26 cellular contexts compared by ENCODE assay signal in genomic region chr4:47075919-47076318, GRCh38. TPM values are rescaled to one million over a fixed set of nuclear protein-coding genes. Genes with fewer than 3 reads are reported as not detected.
A peak's percentile ranks its signal among the peaks of the same experiment; 100 is the strongest.
DNase-seq lines count a peak whose midpoint lies in the region; ATAC-seq, FAIRE-seq and TF ChIP-seq lines count a peak whose summit lies in the region.
"Had no signal": no experiment of that assay in that cellular context is flagged by ENCODE, and none has a peak within 500 bp of the region (broad histone marks: within the 10 kb centered on the region; RNA-seq: fewer than 3 reads in every experiment).

No MANE protein-coding gene starts in this region.

- no peak for DNase-seq in D721Med (ENCODE audit: insufficient read length, low spot score)
- peak; percentile 58 for DNase-seq in NCI-H774 (lab: John Stamatoyannopoulos, UW)
- DNase-seq in caudate nucleus (lab: John Stamatoyannopoulos, UW), result no peak
- DNase-seq in mesenchymal stem cell, result no peak
- no peak for DNase-seq in breast epithelium (ENCODE audit: low spot score in 2 of 2)
- DNase-seq in esophagus muscularis mucosa (ENCODE audit: extremely low spot score), result no peak
- DNase-seq in effector CD4-positive, alpha-beta T cell, result no peak
- DNase-seq: activated CD4-positive, alpha-beta memory T cell treated with anti-CD3 and anti-CD28 coated beads, Interleukin-2, amount 10 ng/mL, durations not matched to agents 7 days and 5 days; activated naive CD4-positive, alpha-beta T cell treated with Interleukin-2 at 50 U/mL for 16 hours; DMS79; gastrocnemius medialis; hypothalamus; MV-4-11; NCI-H2029; NCI-H510A; right cardiac atrium; RPMI8226; stomach had no signal

- H2BK120ac ChIP-seq in mesenchymal stem cell (ENCODE audit: low read depth, low read length), result peak overlapping the region; percentile 43

- H3K9ac ChIP-seq in mesenchymal stem cell (ENCODE audit: low read length), result no peak overlapping the region

- no peak for TF ChIP-seq POLR2A in breast epithelium (IDR thresholded peaks at IDR 0.05)
- no peak for TF ChIP-seq POLR2A in esophagus muscularis mucosa (IDR thresholded peaks at IDR 0.05; ENCODE audit: low read depth)

- intact Hi-C loops in breast epithelium (cut with DNase I; ENCODE audit: low total_unique reads) (no loop called here), esophagus muscularis mucosa (cut with DNase I) (no loop called here)

- no peak overlapping the region for H2BK5ac ChIP-seq in mesenchymal stem cell (ENCODE audit: low read depth, low read length, poor library complexity, severe bottlenecking)

- FAIRE-seq in D721Med (lab: Jason Lieb, UNC), result peak; percentile 80
- FAIRE-seq: keratinocyte had no signal

- peak overlapping the region; percentile 42 to 66 for H2BK12ac ChIP-seq in mesenchymal stem cell (ENCODE audit: low read length in 2 of 2)

- H3K14ac ChIP-seq in mesenchymal stem cell (ENCODE audit: low read length in 2 of 2), result no peak overlapping the region

- H2AK5ac ChIP-seq in mesenchymal stem cell (ENCODE audit: low read length, severe bottlenecking), result no peak overlapping the region

- H3K4me3 ChIP-seq in mesenchymal stem cell (ENCODE audit: insufficient read depth in 1 of 2, low read depth in 1 of 2, low read length in 2 of 2) (peak overlapping the region in 1 of 2 experiments; percentile 4), breast epithelium (no peak overlapping the region), esophagus muscularis mucosa (no peak overlapping the region)
- H3K4me3 ChIP-seq: gastrocnemius medialis, stomach, tibial nerve had no signal

- H3K4me1 ChIP-seq in mesenchymal stem cell (ENCODE audit: control insufficient read depth, insufficient read depth, low read depth, low read length), result no peaks in the 10 kb centered on the region
- no peaks in the 10 kb centered on the region for H3K4me1 ChIP-seq in breast epithelium
- no peaks in the 10 kb centered on the region for H3K4me1 ChIP-seq in esophagus muscularis mucosa
- H3K4me1 ChIP-seq: gastrocnemius medialis, stomach had no signal

- H3K9me3 ChIP-seq in mesenchymal stem cell (ENCODE audit: control insufficient read depth, low read length) (no peaks in the 10 kb centered on the region), breast epithelium (no peaks in the 10 kb centered on the region), esophagus muscularis mucosa (no peaks in the 10 kb centered on the region)
- H3K9me3 ChIP-seq: gastrocnemius medialis, stomach, tibial nerve had no signal

- H3K4me2 ChIP-seq in mesenchymal stem cell (ENCODE audit: low read length, poor library complexity, severe bottlenecking), result no peak overlapping the region

- no peaks in the 10 kb centered on the region for H3K36me3 ChIP-seq in mesenchymal stem cell (ENCODE audit: control insufficient read depth in 1 of 2, insufficient read depth in 2 of 2, low read depth in 1 of 2, low read length in 2 of 2)
- H3K36me3 ChIP-seq in breast epithelium, result no peaks in the 10 kb centered on the region
- no peaks in the 10 kb centered on the region for H3K36me3 ChIP-seq in esophagus muscularis mucosa
- H3K36me3 ChIP-seq: gastrocnemius medialis, stomach, tibial nerve had no signal

- no peak overlapping the region for H2BK15ac ChIP-seq in mesenchymal stem cell (ENCODE audit: low read depth, poor library complexity, severe bottlenecking)

- TF ChIP-seq CTCF in D721Med (IDR thresholded peaks at IDR 0.05; ENCODE audit: insufficient read depth, missing control alignments) (no peak), breast epithelium (IDR thresholded peaks at IDR 0.05) (no peak), esophagus muscularis mucosa (IDR thresholded peaks at IDR 0.05) (no peak)

- peak overlapping the region in 1 of 2 experiments; percentile 50 for H3K23ac ChIP-seq in mesenchymal stem cell (ENCODE audit: low read length in 2 of 2)

- H3K79me1 ChIP-seq in mesenchymal stem cell (replicated peaks; ENCODE audit: low read length, poor library complexity, severe bottlenecking), result no peaks in the 10 kb centered on the region

- no peak for TF ChIP-seq EP300 in esophagus muscularis mucosa (IDR thresholded peaks at IDR 0.05)

- no peak overlapping the region for H2AFZ ChIP-seq in mesenchymal stem cell (ENCODE audit: low read depth, low read length)

- no peak overlapping the region for H3K4ac ChIP-seq in mesenchymal stem cell (ENCODE audit: low read depth in 1 of 2, low read length in 2 of 2)

- H4K8ac ChIP-seq in mesenchymal stem cell (ENCODE audit: low read length), result no peak overlapping the region

- peak overlapping the region; percentile 63 for H3K27ac ChIP-seq in caudate nucleus (ENCODE audit: low read depth, low read length)
- H3K27ac ChIP-seq in mesenchymal stem cell (ENCODE audit: low read length, poor library complexity, severe bottlenecking), result no peak overlapping the region
- no peak overlapping the region for H3K27ac ChIP-seq in breast epithelium
- H3K27ac ChIP-seq in esophagus muscularis mucosa (replicated peaks in 1 of 4), result no peak overlapping the region
- H3K27ac ChIP-seq: gastrocnemius medialis, stomach, tibial nerve had no signal

- peak overlapping the region in 1 of 2 experiments; percentile 28 for H3K18ac ChIP-seq in mesenchymal stem cell (ENCODE audit: low read depth in 1 of 2, low read length in 2 of 2)

- H3K27me3 ChIP-seq in mesenchymal stem cell (ENCODE audit: control insufficient read depth in 1 of 2, insufficient read depth in 1 of 2, low read length in 2 of 2), result no peaks in the 10 kb centered on the region
- no peaks in the 10 kb centered on the region for H3K27me3 ChIP-seq in breast epithelium
- no peaks in the 10 kb centered on the region for H3K27me3 ChIP-seq in esophagus muscularis mucosa
- H3K27me3 ChIP-seq: gastrocnemius medialis, stomach, tibial nerve had no signal

- no peak overlapping the region for H4K91ac ChIP-seq in mesenchymal stem cell (ENCODE audit: low read length)

- ATAC-seq in HG03460 (IDR thresholded peaks at IDR 0.05; ENCODE audit: unreplicated experiment), result no peak
- ATAC-seq: esophagus mucosa, gastrocnemius medialis, right cardiac atrium, SK-N-SH treated with all-trans-retinoic acid at 6 μM for 48 hours had no signal

RNA-seq across cellular contexts. Expression of gene GABRB1, which starts 44.6 kb away (rescaled TPM):
- 2.0 TPM for polyA plus RNA-seq in mesenchymal stem cell (2013, experiment 1 of 2)
- polyA plus RNA-seq in mesenchymal stem cell (2013, experiment 2 of 2), result 2.1 TPM
- total RNA-seq in breast epithelium, result 1 to 10 TPM in 1 of 3 donors, not detected in 2; 2.5 TPM
- under 1 TPM in 1 of 4 donors, not detected in 3; 0.13 TPM for total RNA-seq in esophagus muscularis mucosa
- total RNA-seq: activated CD4-positive, alpha-beta memory T cell treated with anti-CD3 and anti-CD28 coated beads, Interleukin-2, amount 10 ng/mL, durations not matched to agents 7 days and 5 days; esophagus mucosa; gastrocnemius medialis; lung microvascular endothelial cell; osteocyte; tibial nerve had no signal
- polyA plus RNA-seq: CD14-positive monocyte, keratinocyte, stomach had no signal
